ENCODE assay signal across 13 cellular contexts in genomic region chr9:96009690-96010477, GRCh38.
DNase-seq lines count a peak whose midpoint lies in the region; ATAC-seq and TF ChIP-seq lines count a peak whose summit lies in the region.
"Had no signal": no experiment of that assay in that cellular context is flagged by ENCODE, and none has a peak within 500 bp of the region (broad histone marks: within the 10 kb centered on the region; RNA-seq: fewer than 3 reads in every experiment).

No MANE protein-coding gene starts in this region.

- no peak overlapping the region for H3K4me3 ChIP-seq in fibroblast of mammary gland (ENCODE audit: control insufficient read depth, low read depth, low read length)
- H3K4me3 ChIP-seq: body of pancreas, hepatocyte, SJSA1, thoracic aorta had no signal

- CTCF ChIA-PET in activated CD4-positive, alpha-beta memory T cell treated with anti-CD3 and anti-CD28 coated beads, Interleukin-2, amount 10 ng/mL, durations not matched to agents 7 days and 5 days (lab: Charles Lee) = interaction anchor here (0.6 to 0.9 kb wide), 2 partner anchors 157 to 287 kb away, joined by 3 read pairs; no protein-coding TSS in a partner anchor

- peaks cover 25% of the 10 kb centered on the region for H3K36me3 Mint-ChIP-seq in activated CD4-positive, alpha-beta memory T cell treated with anti-CD3 and anti-CD28 coated beads, Interleukin-2, amount 10 ng/mL, durations not matched to agents 7 days and 5 days (ENCODE audit: low read depth)
- H3K36me3 Mint-ChIP-seq in stimulated activated effector memory CD8-positive, alpha-beta T cell treated with anti-CD3 and anti-CD28 coated beads, Interleukin-12 subunit alpha, Interleukin-12 subunit beta, amount 100 ng/mL, for 72 hours = no peaks in the 10 kb centered on the region

- POLR2A ChIA-PET in activated CD4-positive, alpha-beta memory T cell treated with anti-CD3 and anti-CD28 coated beads, Interleukin-2, amount 10 ng/mL, durations not matched to agents 7 days and 5 days (lab: Charles Lee) = interaction anchor here (0.7 to 4.3 kb wide), 12 partner anchors 11 to 548 kb away, joined by 3 to 36 read pairs (median 4); partner anchors contain the start of gene ERCC6L2

- H3K27me3 Mint-ChIP-seq in activated CD4-positive, alpha-beta memory T cell treated with anti-CD3 and anti-CD28 coated beads, Interleukin-2, amount 10 ng/mL, durations not matched to agents 7 days and 5 days = no peaks in the 10 kb centered on the region

- DNase-seq in NK-92 treated with Interleukin-12 subunit alpha and Interleukin-12 subunit beta, amount 100 ng/mL, for 24 hours (lab: John Stamatoyannopoulos, UW) = peak; percentile 54
- no peak for DNase-seq in NK-92 (lab: John Stamatoyannopoulos, UW; ENCODE audit: unreplicated experiment)
- peak; percentile 83 for DNase-seq in activated CD4-positive, alpha-beta memory T cell treated with anti-CD3 and anti-CD28 coated beads, Interleukin-2, amount 10 ng/mL, durations not matched to agents 7 days and 5 days
- peak; percentile 28 for DNase-seq in fibroblast of mammary gland (ENCODE audit: low read depth)
- DNase-seq in stimulated activated effector memory CD8-positive, alpha-beta T cell treated with anti-CD3 and anti-CD28 coated beads, Interleukin-12 subunit alpha, Interleukin-12 subunit beta, amount 100 ng/mL, for 72 hours (ENCODE audit: low spot score in 2 of 2) = peak in 1 of 2 donors; percentile 63
- DNase-seq in NCI-H2081 treated with DMSO at 0.1 percent for 48 hours (lab: John Stamatoyannopoulos, UW) = no peak
- DNase-seq in NCI-H69 (lab: John Stamatoyannopoulos, UW) = no peak
- DNase-seq: posterior cingulate gyrus had no signal

- peak; percentile 94 for ATAC-seq in stimulated activated effector memory CD8-positive, alpha-beta T cell treated with anti-CD3 and anti-CD28 coated beads, Interleukin-12 subunit alpha, Interleukin-12 subunit beta, amount 100 ng/mL, for 72 hours
- ATAC-seq in GM21528 (IDR thresholded peaks at IDR 0.05; ENCODE audit: low FRiP score, unreplicated experiment) = no peak
- ATAC-seq: body of pancreas had no signal

- no peaks in the 10 kb centered on the region for H3K9me3 Mint-ChIP-seq in activated CD4-positive, alpha-beta memory T cell treated with anti-CD3 and anti-CD28 coated beads, Interleukin-2, amount 10 ng/mL, durations not matched to agents 7 days and 5 days
- H3K9me3 Mint-ChIP-seq in stimulated activated effector memory CD8-positive, alpha-beta T cell treated with anti-CD3 and anti-CD28 coated beads, Interleukin-12 subunit alpha, Interleukin-12 subunit beta, amount 100 ng/mL, for 72 hours = no peaks in the 10 kb centered on the region

- H3K27ac Mint-ChIP-seq in activated CD4-positive, alpha-beta memory T cell treated with anti-CD3 and anti-CD28 coated beads, Interleukin-2, amount 10 ng/mL, durations not matched to agents 7 days and 5 days = peak overlapping the region; percentile 81
- H3K27ac Mint-ChIP-seq in stimulated activated effector memory CD8-positive, alpha-beta T cell treated with anti-CD3 and anti-CD28 coated beads, Interleukin-12 subunit alpha, Interleukin-12 subunit beta, amount 100 ng/mL, for 72 hours = peak overlapping the region; percentile 73

- TF ChIP-seq CTCF in fibroblast of mammary gland (conservative IDR thresholded peaks at IDR 0.05; ENCODE audit: control insufficient read depth, insufficient read depth, low read depth, low read length) = no peak

- H3K4me1 Mint-ChIP-seq in activated CD4-positive, alpha-beta memory T cell treated with anti-CD3 and anti-CD28 coated beads, Interleukin-2, amount 10 ng/mL, durations not matched to agents 7 days and 5 days = peaks cover 50% of the 10 kb centered on the region
- H3K4me1 Mint-ChIP-seq in stimulated activated effector memory CD8-positive, alpha-beta T cell treated with anti-CD3 and anti-CD28 coated beads, Interleukin-12 subunit alpha, Interleukin-12 subunit beta, amount 100 ng/mL, for 72 hours = peaks cover 28% of the 10 kb centered on the region

- H3K4me3 Mint-ChIP-seq in activated CD4-positive, alpha-beta memory T cell treated with anti-CD3 and anti-CD28 coated beads, Interleukin-2, amount 10 ng/mL, durations not matched to agents 7 days and 5 days = no peak overlapping the region
- peak overlapping the region; percentile 26 for H3K4me3 Mint-ChIP-seq in stimulated activated effector memory CD8-positive, alpha-beta T cell treated with anti-CD3 and anti-CD28 coated beads, Interleukin-12 subunit alpha, Interleukin-12 subunit beta, amount 100 ng/mL, for 72 hours

Comparison
In these comparisons a context has a peak if more than half of its experiments do, and no peak if none do; other contexts are left out.
1. DNase-seq: peak in NK-92 treated with Interleukin-12 subunit alpha and Interleukin-12 subunit beta, amount 100 ng/mL, for 24 hours (single experiment), activated CD4-positive, alpha-beta memory T cell treated with anti-CD3 and anti-CD28 coated beads, Interleukin-2, amount 10 ng/mL, durations not matched to agents 7 days and 5 days (single experiment) and fibroblast of mammary gland (single experiment); none in NK-92 (single experiment), NCI-H2081 treated with DMSO at 0.1 percent for 48 hours (single experiment) and NCI-H69 (single experiment).